ENCODE assay signal across 12 cellular contexts in genomic region chr3:125231895-125232294, GRCh38. TPM values are rescaled to one million over a fixed set of nuclear protein-coding genes. Genes with fewer than 3 reads are reported as not detected.
DNase-seq lines count a peak whose midpoint lies in the region; ATAC-seq and TF ChIP-seq lines count a peak whose summit lies in the region.
"Had no signal": no experiment of that assay in that cellular context is flagged by ENCODE, and none has a peak within 500 bp of the region (broad histone marks: within the 10 kb centered on the region; RNA-seq: fewer than 3 reads in every experiment).

No MANE protein-coding gene starts in this region.

- peak; percentile 86 for ATAC-seq in activated T-helper 17 cell treated with anti-CD3 and anti-CD28 coated beads, Interleukin-2, amount 50 U/mL, for 72 hours (replicated peaks)
- ATAC-seq in HG02678 (IDR thresholded peaks at IDR 0.05; ENCODE audit: unreplicated experiment): no peak

- no peak overlapping the region for H3K4me3 Mint-ChIP-seq in activated naive CD4-positive, alpha-beta T cell treated with anti-CD3 and anti-CD28 coated beads, Interleukin-2, amount 50 U/mL, for 24 hours
- peak overlapping the region; percentile 53 for H3K4me3 Mint-ChIP-seq in activated T-helper 17 cell treated with anti-CD3 and anti-CD28 coated beads, Interleukin-2, amount 50 U/mL, for 72 hours
- no peak overlapping the region for H3K4me3 Mint-ChIP-seq in type B pancreatic cell

- peaks cover 15% of the 10 kb centered on the region for H3K36me3 Mint-ChIP-seq in activated naive CD4-positive, alpha-beta T cell treated with anti-CD3 and anti-CD28 coated beads, Interleukin-2, amount 50 U/mL, for 24 hours
- peaks cover 81% of the 10 kb centered on the region for H3K36me3 Mint-ChIP-seq in activated T-helper 17 cell treated with anti-CD3 and anti-CD28 coated beads, Interleukin-2, amount 50 U/mL, for 72 hours (ENCODE audit: low read depth)
- H3K36me3 Mint-ChIP-seq in type B pancreatic cell: peaks cover 24% of the 10 kb centered on the region

- H3K9me3 Mint-ChIP-seq in activated naive CD4-positive, alpha-beta T cell treated with anti-CD3 and anti-CD28 coated beads, Interleukin-2, amount 50 U/mL, for 24 hours: peaks cover 4% of the 10 kb centered on the region
- no peaks in the 10 kb centered on the region for H3K9me3 Mint-ChIP-seq in activated T-helper 17 cell treated with anti-CD3 and anti-CD28 coated beads, Interleukin-2, amount 50 U/mL, for 72 hours
- H3K9me3 Mint-ChIP-seq in type B pancreatic cell: no peaks in the 10 kb centered on the region

- peak overlapping the region; percentile 62 for H3K27ac Mint-ChIP-seq in activated naive CD4-positive, alpha-beta T cell treated with anti-CD3 and anti-CD28 coated beads, Interleukin-2, amount 50 U/mL, for 24 hours
- H3K27ac Mint-ChIP-seq in activated T-helper 17 cell treated with anti-CD3 and anti-CD28 coated beads, Interleukin-2, amount 50 U/mL, for 72 hours: peak overlapping the region; percentile 83
- peak overlapping the region; percentile 69 for H3K27ac Mint-ChIP-seq in type B pancreatic cell

- H3K4me3 ChIP-seq in fibroblast of villous mesenchyme (ENCODE audit: low read depth, low read length): no peak overlapping the region
- H3K4me3 ChIP-seq: cardiac muscle cell, uterus had no signal

- TF ChIP-seq CTCF in fibroblast of villous mesenchyme (IDR thresholded peaks at IDR 0.05; ENCODE audit: insufficient read depth, low read depth, low read length): no peak
- no peak for TF ChIP-seq CTCF in type B pancreatic cell (conservative IDR thresholded peaks at IDR 0.05)

- no peaks in the 10 kb centered on the region for H3K27me3 Mint-ChIP-seq in activated naive CD4-positive, alpha-beta T cell treated with anti-CD3 and anti-CD28 coated beads, Interleukin-2, amount 50 U/mL, for 24 hours
- H3K27me3 Mint-ChIP-seq in activated T-helper 17 cell treated with anti-CD3 and anti-CD28 coated beads, Interleukin-2, amount 50 U/mL, for 72 hours: no peaks in the 10 kb centered on the region
- no peaks in the 10 kb centered on the region for H3K27me3 Mint-ChIP-seq in type B pancreatic cell

- peaks cover 16% of the 10 kb centered on the region for H3K4me1 Mint-ChIP-seq in activated naive CD4-positive, alpha-beta T cell treated with anti-CD3 and anti-CD28 coated beads, Interleukin-2, amount 50 U/mL, for 24 hours
- H3K4me1 Mint-ChIP-seq in activated T-helper 17 cell treated with anti-CD3 and anti-CD28 coated beads, Interleukin-2, amount 50 U/mL, for 72 hours: peaks cover 15% of the 10 kb centered on the region
- peaks cover 4% of the 10 kb centered on the region for H3K4me1 Mint-ChIP-seq in type B pancreatic cell (ENCODE audit: unreplicated experiment)

- no peak for DNase-seq in activated naive CD4-positive, alpha-beta T cell treated with Interleukin-2 at 50 U/mL for 16 hours
- DNase-seq in fibroblast of villous mesenchyme (ENCODE audit: low read depth) (peak; percentile 58), type B pancreatic cell (ENCODE audit: extremely low spot score, unreplicated experiment) (no peak), GM19240 (ENCODE audit: insufficient read length, low spot score) (no peak)
- DNase-seq in stimulated activated CD4-positive, alpha-beta T cell treated with anti-CD3 and anti-CD28 coated beads, Interleukin-2, amount 100 ng/mL, for 24 hours: no peak
- DNase-seq: BE2C, NCI-H1092 treated with DMSO at 0.1 percent for 48 hours, uterus had no signal

RNA-seq across cellular contexts. Expression of gene SLC12A8, which starts 19.3 kb away (rescaled TPM):
- 1 to 10 TPM in 1 of 2 donors, under 1 TPM in 1; 0.53 to 1.5 TPM for total RNA-seq in activated T-helper 17 cell treated with anti-CD3 and anti-CD28 coated beads, Interleukin-2, amount 50 U/mL, for 72 hours
- total RNA-seq in fibroblast of villous mesenchyme (33.2 and 37.6 TPM in 2 replicates), type B pancreatic cell (ENCODE audit: low replicate concordance) (6.8 and 13.8 TPM in 2 replicates)
